In the genomic region with DNA sequence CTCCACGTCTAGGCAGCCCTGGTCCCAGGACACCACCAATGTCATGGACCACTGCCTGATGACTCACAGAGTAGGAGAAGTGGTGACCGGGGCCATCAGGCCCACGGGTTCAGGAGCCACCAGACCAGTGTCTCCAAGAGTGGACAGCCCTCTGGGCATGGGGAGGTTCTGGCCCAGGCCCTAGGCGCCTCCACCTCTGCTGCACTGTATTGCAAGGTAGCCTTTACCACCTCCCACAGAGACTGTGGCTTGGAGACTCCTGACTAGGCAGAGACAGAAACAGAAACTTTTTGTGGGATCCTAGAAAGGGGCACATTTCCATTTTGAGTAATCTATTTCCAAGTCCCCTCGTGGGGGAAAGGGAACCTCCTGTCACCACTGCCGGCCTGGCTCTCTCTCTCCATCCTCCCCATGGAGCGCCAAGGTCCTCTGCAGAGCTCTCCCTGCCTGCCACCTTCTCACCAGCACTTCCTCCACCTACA, we compare ENCODE assay signal across 13 cellular contexts. TPM values are rescaled to one million over a fixed set of nuclear protein-coding genes. Genes with fewer than 3 reads are reported as not detected.
DNase-seq lines count a peak whose midpoint lies in the region; ATAC-seq, FAIRE-seq and TF ChIP-seq lines count a peak whose summit lies in the region.
"Had no signal": no experiment of that assay in that cellular context is flagged by ENCODE, and none has a peak within 500 bp of the region (broad histone marks: within the 10 kb centered on the region; RNA-seq: fewer than 3 reads in every experiment).

No MANE protein-coding gene starts in this region.

- H3K36me3 Mint-ChIP-seq in T-helper 1 cell treated with Interleukin-12 subunit alpha and Interleukin-12 subunit beta and Interleukin-4 antibody, amounts not matched to agents 30 μg/mL and 1 μg/mL, for 36 hours (ENCODE audit: low read depth) = peaks cover 26% of the 10 kb centered on the region

- no peak overlapping the region for H2AFZ ChIP-seq in K562 (ENCODE audit: low read depth, low read length)

- H3K9me1 ChIP-seq in K562 (ENCODE audit: control insufficient read depth, insufficient read depth, low read length) = no peaks in the 10 kb centered on the region

- TF ChIP-seq EP300 in K562 (IDR thresholded peaks at IDR 0.05; ENCODE audit: low read length) = no peak

- 9% methylated on average over 7 of the region's 7 CpGs for WGBS in K562 (ENCODE audit: insufficient coverage, low coverage, missing lambda C conversion rate)

- H3K27ac Mint-ChIP-seq in T-helper 1 cell treated with Interleukin-12 subunit alpha and Interleukin-12 subunit beta and Interleukin-4 antibody, amounts not matched to agents 30 μg/mL and 1 μg/mL, for 36 hours = peak overlapping the region; percentile 32

- H3K4me3 ChIP-seq in K562 (no peak overlapping the region), gastrocnemius medialis (no peak overlapping the region)
- H3K4me3 ChIP-seq: lower lobe of right lung, tibial nerve had no signal

- peaks cover 8% of the 10 kb centered on the region for H3K9me3 Mint-ChIP-seq in T-helper 1 cell treated with Interleukin-12 subunit alpha and Interleukin-12 subunit beta and Interleukin-4 antibody, amounts not matched to agents 30 μg/mL and 1 μg/mL, for 36 hours

- H3K79me2 ChIP-seq in K562 (ENCODE audit: control insufficient read depth, insufficient read depth, low read length) = no peaks in the 10 kb centered on the region

- H3K4me1 ChIP-seq in K562 (replicated peaks in 1 of 2; ENCODE audit: control insufficient read depth in 2 of 2, insufficient read depth in 2 of 2, low read length in 2 of 2) (peaks cover 0 to 17% of the 10 kb centered on the region in 2 experiments; a peak in 2 of 5 replicates), gastrocnemius medialis (peaks cover 31 to 35% of the 10 kb centered on the region in 2 donors)

- ATAC-seq in K562 = peak; percentile 28; the same call in 1 of the 3 replicates
- ATAC-seq in gastrocnemius medialis = no peak
- ATAC-seq: lower lobe of right lung had no signal

- H4K20me1 ChIP-seq in K562 (replicated peaks; ENCODE audit: control insufficient read depth, insufficient read depth, low read length) = no peaks in the 10 kb centered on the region

- no TSS peak for BruUV-seq in K562 (replicated peaks; lab: Mats Ljungman, UMichigan)

- peak overlapping the region; percentile 8 for H3K4me3 Mint-ChIP-seq in T-helper 1 cell treated with Interleukin-12 subunit alpha and Interleukin-12 subunit beta and Interleukin-4 antibody, amounts not matched to agents 30 μg/mL and 1 μg/mL, for 36 hours

- TF ChIP-seq CTCF in K562 (IDR thresholded peaks at IDR 0.05 in 2 of 3, conservative IDR thresholded peaks at IDR 0.05 in 1 of 3; ENCODE audit: insufficient read depth in 2 of 3, low read depth in 1 of 3, low read length in 3 of 3) = no peak
- TF ChIP-seq CTCF in gastrocnemius medialis (IDR thresholded peaks at IDR 0.05 in 4 of 5, conservative IDR thresholded peaks at IDR 0.05 in 1 of 5) = no peak

- DNase-seq in T-helper 1 cell (no peak), MV-4-11 (lab: John Stamatoyannopoulos, UW) (peak; percentile 53), K562 (ENCODE audit: extremely low read depth in 1 of 4, low spot score in 3 of 4) (no peak), gastrocnemius medialis (no peak), NCI-H226 (no peak), substantia nigra (lab: John Stamatoyannopoulos, UW) (no peak)
- no peak for DNase-seq in effector CD8-positive, alpha-beta T cell (lab: John Stamatoyannopoulos, UW)
- DNase-seq: lower lobe of right lung, NCI-H345 had no signal

- intact Hi-C loops in K562 (cut with micrococcal nuclease) (no loop called here), gastrocnemius medialis (cut with DNase I; ENCODE audit: low total_unique reads) (no loop called here)

- no peak for TF ChIP-seq POLR2A in K562 (conservative IDR thresholded peaks at IDR 0.05)
- no peak for TF ChIP-seq POLR2A in gastrocnemius medialis (IDR thresholded peaks at IDR 0.05)

- H3K9me3 ChIP-seq in K562 (replicated peaks; ENCODE audit: control insufficient read depth, insufficient read depth, low read depth, low read length) (no peaks in the 10 kb centered on the region; the same call in none of the 2 replicates), gastrocnemius medialis (no peaks in the 10 kb centered on the region)

- no peak overlapping the region for H3K4me2 ChIP-seq in K562 (ENCODE audit: insufficient read depth, low read length)

- H3K27ac ChIP-seq in K562 (ENCODE audit: extremely low read depth, low read depth, low read length) (no peak overlapping the region; the same call in 2 of the 3 replicates), gastrocnemius medialis (peak overlapping the region in 3 of 4 donors; percentile 90 to 98 (median 96)), substantia nigra (ENCODE audit: low read depth, low read length, poor library complexity, severe bottlenecking) (no peak overlapping the region)
- H3K27ac ChIP-seq: lower lobe of right lung had no signal

- no peaks in the 10 kb centered on the region for H3K36me3 ChIP-seq in K562 (ENCODE audit: control insufficient read depth, insufficient read depth, low read length)
- H3K36me3 ChIP-seq in gastrocnemius medialis = no peaks in the 10 kb centered on the region
- H3K36me3 ChIP-seq: lower lobe of right lung had no signal

- CTCF ChIA-PET in K562 (lab: Yijun Ruan, JAX; ENCODE audit: low intra/inter-chr PET ratio) = no interaction called here

- H3K27me3 ChIP-seq in K562 (ENCODE audit: control insufficient read depth in 2 of 2, insufficient read depth in 2 of 2, low read length in 2 of 2) (peaks cover 10 to 36% of the 10 kb centered on the region in 2 experiments; a peak in 4 of 5 replicates), gastrocnemius medialis (no peaks in the 10 kb centered on the region)
- H3K27me3 ChIP-seq: tibial nerve had no signal

- peaks cover 25% of the 10 kb centered on the region for H3K4me1 Mint-ChIP-seq in T-helper 1 cell treated with Interleukin-12 subunit alpha and Interleukin-12 subunit beta and Interleukin-4 antibody, amounts not matched to agents 30 μg/mL and 1 μg/mL, for 36 hours (ENCODE audit: low read depth)

- peaks cover 11% of the 10 kb centered on the region for H3K27me3 Mint-ChIP-seq in T-helper 1 cell treated with Interleukin-12 subunit alpha and Interleukin-12 subunit beta and Interleukin-4 antibody, amounts not matched to agents 30 μg/mL and 1 μg/mL, for 36 hours (ENCODE audit: low read depth)

- no peak for FAIRE-seq in K562 (lab: Jason Lieb, UNC)
- FAIRE-seq: RCC 7860 had no signal

- H3K9ac ChIP-seq in K562 (ENCODE audit: insufficient read depth in 1 of 2, low read depth in 2 of 2, low read length in 2 of 2) = no peak overlapping the region; a peak in 1 of 4 replicates

- no peak for TF ChIP-seq RAD21 in K562 (CRISPR knock-in tag; conservative IDR thresholded peaks at IDR 0.05 in 1 of 2, IDR thresholded peaks at IDR 0.05 in 1 of 2)

- in situ Hi-C loops in K562 (cut with MboI) (no loop called here), gastrocnemius medialis (cut with MboI; ENCODE audit: low sequenced_read_pairs in 4 of 4) (no loop called here)

- POLR2A ChIA-PET in K562 (lab: Yijun Ruan, JAX) = interaction anchor here (0.8 to 1.0 kb wide), 3 partner anchors 10 to 71 kb away, joined by 4 to 5 read pairs (median 4); no protein-coding TSS in a partner anchor

RNA-seq across cellular contexts. Expression of gene CDIP1, which starts 2.9 kb away (rescaled TPM):
- not detected in 2 replicates for total RNA-seq in K562 (2011; cell fraction: chromatin; rRNA removed; ENCODE audit: low replicate concordance)
- total RNA-seq in K562 (2011; cell fraction: nucleolus; rRNA removed) = not detected in 2 replicates
- total RNA-seq in K562 (2011; cell fraction: nucleoplasm; rRNA removed) = not detected in 2 replicates
- total RNA-seq in K562 (2014; rRNA removed) = not detected in 2 replicates
- total RNA-seq in K562 (2014; rRNA removed; fragmentation: Illumina TruSeq; extraction: Trizol) = not detected in 2 replicates
- total RNA-seq in K562 (2015; rRNA removed; fragmentation: Illumina TruSeq; extraction: Trizol) = not detected in 2 replicates
- 0.18 and 0.29 TPM in 2 replicates for total RNA-seq in K562 (2021)
- polyA plus RNA-seq in K562 (2011; rRNA removed) = 0.15 TPM in 1 of 2 replicates, not detected in the other
- 0.07 TPM in 1 of 2 replicates, not detected in the other for polyA plus RNA-seq in K562 (2011; cell fraction: cytosol; rRNA removed)
- polyA plus RNA-seq in K562 (2011; cell fraction: nucleus; rRNA removed) = 0.10 and 0.18 TPM in 2 replicates
- polyA plus RNA-seq in K562 (2012) = 0.31 and 0.54 TPM in 2 replicates
- polyA plus RNA-seq in K562 (2014; fragmentation: Illumina TruSeq; extraction: Trizol) = not detected in 2 replicates
- not detected for polyA plus RNA-seq in K562 (2014; fragmentation: Nextera tagmentation; extraction: Ambion mirVana)
- polyA plus RNA-seq in K562 (2014; rRNA removed) = not detected in 2 replicates
- polyA minus RNA-seq in K562 (2011; rRNA and poly(A)+ RNA removed) = not detected in 2 replicates
- 1.7 TPM in 1 of 2 replicates, not detected in the other for polyA minus RNA-seq in K562 (2011; cell fraction: cytosol; rRNA and poly(A)+ RNA removed)
- polyA minus RNA-seq in K562 (2011; cell fraction: nucleus; rRNA and poly(A)+ RNA removed) = 0.40 and 1.1 TPM in 2 replicates
- 10 to 100 TPM; 23.8 to 34.2 (median 25.4) TPM for total RNA-seq in gastrocnemius medialis

RNA-seq across cellular contexts. Expression of gene C16orf96, which starts 20.5 kb away (rescaled TPM):
- not detected in 2 replicates for total RNA-seq in K562 (2011; cell fraction: chromatin; rRNA removed; ENCODE audit: low replicate concordance)
- not detected in 2 replicates for total RNA-seq in K562 (2011; cell fraction: nucleolus; rRNA removed)
- total RNA-seq in K562 (2011; cell fraction: nucleoplasm; rRNA removed) = not detected in 2 replicates
- total RNA-seq in K562 (2014; rRNA removed) (not detected in 2 replicates), K562 (2014; rRNA removed; fragmentation: Illumina TruSeq; extraction: Trizol) (not detected in 2 replicates), K562 (2015; rRNA removed; fragmentation: Illumina TruSeq; extraction: Trizol) (not detected in 2 replicates), K562 (2021) (not detected in 2 replicates), gastrocnemius medialis (under 1 TPM in 2 of 4 donors, not detected in 2; 0.15 to 0.59 TPM)
- polyA plus RNA-seq in K562 (2011; rRNA removed) (not detected in 2 replicates), K562 (2014; fragmentation: Illumina TruSeq; extraction: Trizol) (not detected in 2 replicates), K562 (2014; fragmentation: Nextera tagmentation; extraction: Ambion mirVana) (not detected), K562 (2014; rRNA removed) (not detected in 2 replicates)
- not detected in 2 replicates for polyA plus RNA-seq in K562 (2011; cell fraction: cytosol; rRNA removed)
- not detected in 2 replicates for polyA plus RNA-seq in K562 (2011; cell fraction: nucleus; rRNA removed)
- polyA plus RNA-seq in K562 (2012) = not detected in 2 replicates
- polyA minus RNA-seq in K562 (2011; rRNA and poly(A)+ RNA removed) = not detected in 2 replicates
- polyA minus RNA-seq in K562 (2011; cell fraction: cytosol; rRNA and poly(A)+ RNA removed) = not detected in 2 replicates
- polyA minus RNA-seq in K562 (2011; cell fraction: nucleus; rRNA and poly(A)+ RNA removed) = not detected in 2 replicates
- total RNA-seq: A172 had no signal

RNA-seq across cellular contexts. Expression of gene HMOX2, which starts 59.5 kb away (rescaled TPM):
- 31.3 and 64.7 TPM in 2 replicates for total RNA-seq in K562 (2011; cell fraction: chromatin; rRNA removed; ENCODE audit: low replicate concordance)
- 39.3 and 41.4 TPM in 2 replicates for total RNA-seq in K562 (2011; cell fraction: nucleolus; rRNA removed)
- 40.9 and 52.2 TPM in 2 replicates for total RNA-seq in K562 (2011; cell fraction: nucleoplasm; rRNA removed)
- total RNA-seq in K562 (2014; rRNA removed) (78.6 and 84.7 TPM in 2 replicates), K562 (2014; rRNA removed; fragmentation: Illumina TruSeq; extraction: Trizol) (43.9 and 50.4 TPM in 2 replicates), K562 (2015; rRNA removed; fragmentation: Illumina TruSeq; extraction: Trizol) (60.0 and 66.7 TPM in 2 replicates), K562 (2021) (57.4 and 63.9 TPM in 2 replicates), gastrocnemius medialis (10 to 100 TPM; 21.7 to 30.0 (median 28.4) TPM)
- polyA plus RNA-seq in K562 (2011; rRNA removed) (55.5 and 55.8 TPM in 2 replicates), K562 (2014; fragmentation: Illumina TruSeq; extraction: Trizol) (62.8 and 71.3 TPM in 2 replicates), K562 (2014; fragmentation: Nextera tagmentation; extraction: Ambion mirVana) (10 to 100 TPM; 26.8 to 46.3 TPM), K562 (2014; rRNA removed) (87.4 and 88.1 TPM in 2 replicates)
- polyA plus RNA-seq in K562 (2011; cell fraction: cytosol; rRNA removed) = 47.4 and 72.1 TPM in 2 replicates
- 28.3 and 31.1 TPM in 2 replicates for polyA plus RNA-seq in K562 (2011; cell fraction: nucleus; rRNA removed)
- 55.2 and 61.7 TPM in 2 replicates for polyA plus RNA-seq in K562 (2012)
- polyA minus RNA-seq in K562 (2011; rRNA and poly(A)+ RNA removed) = 43.3 and 52.3 TPM in 2 replicates
- polyA minus RNA-seq in K562 (2011; cell fraction: cytosol; rRNA and poly(A)+ RNA removed) = 16.7 and 17.6 TPM in 2 replicates
- 13.6 and 15.0 TPM in 2 replicates for polyA minus RNA-seq in K562 (2011; cell fraction: nucleus; rRNA and poly(A)+ RNA removed)

Comparison
In these comparisons a context has a peak if more than half of its experiments do, and no peak if none do; other contexts are left out.
1. H3K27ac ChIP-seq: peak in gastrocnemius medialis (3 of 4); none in K562 (single experiment) and substantia nigra (single experiment).
2. RNA of gene CDIP1, which starts 2.9 kb away (total RNA-seq): 23.8 to 34.2 TPM in gastrocnemius medialis; 0.18 to 0.29 TPM in K562; every median in the first group is over 10 times any median in the second.